14 cellular contexts compared by ENCODE assay signal in genomic region chr10:37855691-37856090, GRCh38. TPM values are rescaled to one million over a fixed set of nuclear protein-coding genes. Genes with fewer than 3 reads are reported as not detected.
A peak's percentile ranks its signal among the peaks of the same experiment; 100 is the strongest.
DNase-seq lines count a peak whose midpoint lies in the region; ATAC-seq and TF ChIP-seq lines count a peak whose summit lies in the region.
"Had no signal": no experiment of that assay in that cellular context is flagged by ENCODE, and none has a peak within 500 bp of the region (broad histone marks: within the 10 kb centered on the region; RNA-seq: fewer than 3 reads in every experiment).

No MANE protein-coding gene starts in this region.

- H3K36me3 ChIP-seq in kidney epithelial cell (ENCODE audit: control insufficient read depth, insufficient read depth, low read length) (no peaks in the 10 kb centered on the region), upper lobe of right lung (no peaks in the 10 kb centered on the region)

- H3K27ac ChIP-seq in right cardiac atrium (ENCODE audit: low read length) (peak overlapping the region; percentile 21), upper lobe of right lung (no peak overlapping the region)
- H3K27ac ChIP-seq: foreskin keratinocyte, HL-60 had no signal

- H3K9me3 Mint-ChIP-seq in activated T-helper 17 cell treated with anti-CD3 and anti-CD28 coated beads, Interleukin-2, amount 50 U/mL, for 72 hours: no peaks in the 10 kb centered on the region

- H3K27ac Mint-ChIP-seq in activated T-helper 17 cell treated with anti-CD3 and anti-CD28 coated beads, Interleukin-2, amount 50 U/mL, for 72 hours: peak overlapping the region; percentile 20

- H3K9me3 ChIP-seq in right cardiac atrium (ENCODE audit: control insufficient read depth, low read length) (no peaks in the 10 kb centered on the region), upper lobe of right lung (no peaks in the 10 kb centered on the region)

- TF ChIP-seq CTCF in kidney epithelial cell (IDR thresholded peaks at IDR 0.05; ENCODE audit: insufficient read depth, low read length, poor library complexity, severe bottlenecking) (no peak), upper lobe of right lung (IDR thresholded peaks at IDR 0.05) (no peak), omental fat pad (IDR thresholded peaks at IDR 0.05) (no peak)

- H3K27me3 ChIP-seq in right cardiac atrium (ENCODE audit: control insufficient read depth, insufficient read depth): no peaks in the 10 kb centered on the region
- H3K27me3 ChIP-seq in kidney epithelial cell (ENCODE audit: control insufficient read depth, insufficient read depth, low read length): no peaks in the 10 kb centered on the region
- no peaks in the 10 kb centered on the region for H3K27me3 ChIP-seq in upper lobe of right lung
- H3K27me3 ChIP-seq: foreskin keratinocyte had no signal

- ATAC-seq in right cardiac atrium (no peak), upper lobe of right lung (no peak), GM18907 (IDR thresholded peaks at IDR 0.05; ENCODE audit: unreplicated experiment) (no peak), HG03469 (IDR thresholded peaks at IDR 0.05; ENCODE audit: unreplicated experiment) (no peak), omental fat pad (ENCODE audit: low FRiP score) (no peak)
- ATAC-seq in activated T-helper 17 cell treated with anti-CD3 and anti-CD28 coated beads, Interleukin-2, amount 50 U/mL, for 72 hours (replicated peaks): no peak

- intact Hi-C loops in right cardiac atrium (cut with DNase I) (loop anchor here in 1 of 4 donors (10.0 kb wide), 1 partner anchor 119 kb away; the partner anchor contains the start of gene ZNF25), cardiac septum (cut with DNase I) (loop anchor here (2.0 kb wide), 1 partner anchor 155 kb away; the partner anchor contains the start of gene ZNF33A), upper lobe of right lung (cut with DNase I) (no loop called here)

- H3K4me1 Mint-ChIP-seq in activated T-helper 17 cell treated with anti-CD3 and anti-CD28 coated beads, Interleukin-2, amount 50 U/mL, for 72 hours: peaks cover 20% of the 10 kb centered on the region

- no peaks in the 10 kb centered on the region for H3K27me3 Mint-ChIP-seq in activated T-helper 17 cell treated with anti-CD3 and anti-CD28 coated beads, Interleukin-2, amount 50 U/mL, for 72 hours

- WGBS in right cardiac atrium: 54% methylated on average over 4 of the region's 4 CpGs

- peak overlapping the region; percentile 97 for H3K4me3 Mint-ChIP-seq in activated T-helper 17 cell treated with anti-CD3 and anti-CD28 coated beads, Interleukin-2, amount 50 U/mL, for 72 hours

- H3K36me3 Mint-ChIP-seq in activated T-helper 17 cell treated with anti-CD3 and anti-CD28 coated beads, Interleukin-2, amount 50 U/mL, for 72 hours (ENCODE audit: low read depth): peaks cover 52% of the 10 kb centered on the region

- no peaks in the 10 kb centered on the region for H3K4me1 ChIP-seq in right cardiac atrium (ENCODE audit: control insufficient read depth, insufficient read depth, low read length)
- H3K4me1 ChIP-seq in upper lobe of right lung: peaks cover 23% of the 10 kb centered on the region
- H3K4me1 ChIP-seq: foreskin keratinocyte had no signal

- H3K4me3 ChIP-seq in right cardiac atrium (ENCODE audit: low read length) (no peak overlapping the region), kidney epithelial cell (ENCODE audit: low read depth, low read length) (peak overlapping the region; percentile 25), upper lobe of right lung (peak overlapping the region; percentile 95)

- DNase-seq in right cardiac atrium (no peak), cardiac septum (ENCODE audit: low spot score) (no peak), kidney epithelial cell (ENCODE audit: low read depth) (no peak), upper lobe of right lung (no peak), omental fat pad (ENCODE audit: low spot score) (no peak)
- DNase-seq: amniotic stem cell, NCI-H2107, T1000 had no signal

RNA-seq across cellular contexts. Expression of gene ZNF248, which starts 1.7 kb away (rescaled TPM):
- total RNA-seq in right cardiac atrium (10 to 100 TPM; 11.1 to 18.4 (median 14.6) TPM), cardiac septum (10.8 TPM), kidney epithelial cell (7.9 and 9.6 TPM in 2 replicates), upper lobe of right lung (14.3 TPM), omental fat pad (10 to 100 TPM in 1 of 4 donors, 1 to 10 TPM in 3; 4.7 to 17.2 (median 8.3) TPM)
- 5.8 TPM for polyA plus RNA-seq in right cardiac atrium
- 10 to 100 TPM in 1 of 2 donors, 1 to 10 TPM in 1; 8.4 to 18.0 TPM for total RNA-seq in activated T-helper 17 cell treated with anti-CD3 and anti-CD28 coated beads, Interleukin-2, amount 50 U/mL, for 72 hours
- polyA plus RNA-seq: H1 had no signal
